In the genomic region with DNA sequence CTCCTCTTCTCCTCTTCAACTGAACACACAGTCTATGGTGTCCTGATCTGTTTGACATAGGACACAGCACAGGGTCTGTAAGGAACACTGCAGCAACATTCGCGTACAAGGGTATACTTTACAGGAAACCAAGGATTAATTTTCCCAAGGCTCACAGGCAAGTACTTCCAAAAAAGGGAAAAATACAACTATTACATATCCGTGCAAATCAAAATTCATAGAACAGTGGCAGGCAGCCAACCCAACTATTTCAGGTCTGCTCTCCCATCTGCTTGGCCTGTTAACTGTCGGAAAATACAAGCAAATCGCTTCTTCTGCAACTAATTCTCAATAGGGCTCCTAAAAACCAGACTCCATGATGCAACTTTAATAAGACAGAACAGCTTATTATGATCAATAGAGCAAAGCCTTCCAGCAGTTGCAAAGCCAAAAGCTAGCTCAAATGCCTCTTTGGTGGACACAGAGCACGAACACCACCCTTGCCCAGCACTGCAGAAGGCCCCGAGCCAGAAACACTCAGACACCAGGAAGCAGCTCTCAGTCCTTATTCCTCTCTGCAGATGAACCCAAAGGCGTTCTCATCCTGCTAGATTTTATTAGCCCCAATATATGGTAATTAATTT, we compare ENCODE assay signal across 11 cellular contexts.
A peak's percentile ranks its signal among the peaks of the same experiment; 100 is the strongest.
DNase-seq lines count a peak whose midpoint lies in the region; ATAC-seq, FAIRE-seq and TF ChIP-seq lines count a peak whose summit lies in the region.
"Had no signal": no experiment of that assay in that cellular context is flagged by ENCODE, and none has a peak within 500 bp of the region (broad histone marks: within the 10 kb centered on the region; RNA-seq: fewer than 3 reads in every experiment).

No MANE protein-coding gene starts in this region.

- H4K20me1 ChIP-seq in GM23338 (replicated peaks; ENCODE audit: insufficient read depth) = 0 out of 2 replicates have a peak, but pooled peaks cover 3% of the 10 kb centered on the region

- no peaks in the 10 kb centered on the region for H3K36me3 ChIP-seq in GM23338 (ENCODE audit: insufficient read depth)
- H3K36me3 ChIP-seq in adrenal gland (replicated peaks in 1 of 2) = no peaks in the 10 kb centered on the region
- no peaks in the 10 kb centered on the region for H3K36me3 ChIP-seq in left ventricle myocardium inferior

- intact Hi-C loops in adrenal gland (cut with DNase I) = no loop called here
- intact Hi-C loops in left ventricle myocardium inferior (cut with micrococcal nuclease) = no loop called here

- H3K36me3 Mint-ChIP-seq in GM23338 (ENCODE audit: low read depth) = peaks cover 3% of the 10 kb centered on the region; the same call in 1 of the 3 replicates
- H3K36me3 Mint-ChIP-seq: CD14-positive monocyte had no signal

- TF ChIP-seq CTCF in GM23338 (conservative IDR thresholded peaks at IDR 0.05; ENCODE audit: low read depth in 2 of 2) (no peak), adrenal gland (IDR thresholded peaks at IDR 0.05) (no peak), left ventricle myocardium inferior (IDR thresholded peaks at IDR 0.05; ENCODE audit: borderline replicate concordance) (no peak)

- peaks cover 66% of the 10 kb centered on the region for H3K4me1 Mint-ChIP-seq in GM23338

- H3K9me2 ChIP-seq in GM23338 (ENCODE audit: insufficient read depth) = 0 out of 2 replicates have a peak, but pooled peaks cover 4% of the 10 kb centered on the region

- H3K9me3 ChIP-seq in adrenal gland (replicated peaks in 1 of 3) = no peaks in the 10 kb centered on the region
- H3K9me3 ChIP-seq in left ventricle myocardium inferior (replicated peaks) = no peaks in the 10 kb centered on the region

- peak; percentile 26 for ATAC-seq in GM23338

- no peak overlapping the region for H3K4me3 Mint-ChIP-seq in GM23338
- H3K4me3 Mint-ChIP-seq: CD14-positive monocyte had no signal

- no peak for TF ChIP-seq POLR2A in adrenal gland (IDR thresholded peaks at IDR 0.05)

- DNase-seq in GM23338 (ENCODE audit: low spot score) (no peak), adrenal gland (peak in 5 of 7 donors; percentile 19 to 72 (median 30)), left ventricle myocardium inferior (no peak), putamen (ENCODE audit: low spot score) (peak; percentile 67), HTR-8/SVneo (ENCODE audit: insufficient read length, low spot score) (no peak), NOMO-1 treated with dmso at 0.1 percent for 144 hours (lab: John Stamatoyannopoulos, UW; ENCODE audit: unreplicated experiment) (no peak), GDM1 (lab: John Stamatoyannopoulos, UW) (no peak)
- no peak for DNase-seq in stimulated activated CD4-positive, alpha-beta T cell treated with anti-CD3 and anti-CD28 coated beads, Interleukin-2, amount 100 ng/mL, for 24 hours

- peak overlapping the region; percentile 77; the same call in 1 of the 2 replicates for H3K27ac Mint-ChIP-seq in GM23338
- H3K27ac Mint-ChIP-seq: CD14-positive monocyte had no signal

- H3F3A ChIP-seq in GM23338 (replicated peaks; ENCODE audit: low read depth) = no peaks in the 10 kb centered on the region

- H3K27me3 Mint-ChIP-seq in GM23338 (ENCODE audit: insufficient read depth, low read depth, poor library complexity) = peaks cover 6% of the 10 kb centered on the region

- H3K27ac ChIP-seq in GM23338 (ENCODE audit: low read depth) (no peak overlapping the region), adrenal gland (peak overlapping the region in 2 of 5 donors; percentile 10 to 19), left ventricle myocardium inferior (replicated peaks) (peak overlapping the region; percentile 73)

- H3K4me1 ChIP-seq in GM23338 (ENCODE audit: insufficient read depth) = peaks cover 58% of the 10 kb centered on the region
- H3K4me1 ChIP-seq in adrenal gland (replicated peaks in 1 of 2) = peaks cover 1 to 45% of the 10 kb centered on the region in 2 donors
- peaks cover 53% of the 10 kb centered on the region for H3K4me1 ChIP-seq in left ventricle myocardium inferior

- FAIRE-seq in HTR-8/SVneo (lab: Jason Lieb, UNC) = no peak
- FAIRE-seq: endometrium, GM18507 had no signal

- WGBS in adrenal gland, 4 donors = 51 to 68% (median 58%) methylated on average over 8 of the region's 8 CpGs

- no peak overlapping the region for H3K4me3 ChIP-seq in GM23338
- H3K4me3 ChIP-seq in adrenal gland = no peak overlapping the region
- H3K4me3 ChIP-seq in left ventricle myocardium inferior = peak overlapping the region; percentile 6

- H3K79me2 ChIP-seq in GM23338 (replicated peaks; ENCODE audit: insufficient read depth) = peaks cover 97% of the 10 kb centered on the region

- no peak overlapping the region for H3K4me2 ChIP-seq in GM23338

- no peak overlapping the region for H2AFZ ChIP-seq in GM23338

- H3K27me3 ChIP-seq in GM23338 (ENCODE audit: insufficient read depth) (no peaks in the 10 kb centered on the region), adrenal gland (no peaks in the 10 kb centered on the region), left ventricle myocardium inferior (ENCODE audit: low read depth) (no peaks in the 10 kb centered on the region)

- H3K9me3 Mint-ChIP-seq in GM23338 = no peaks in the 10 kb centered on the region

TF ChIP-seq in GM23338, 12 proteins besides CTCF, POLR2A, EP300 and RAD21 (continues in another document):
- TF ChIP-seq ZNF331 (CRISPR knock-in tag; IDR thresholded peaks at IDR 0.05; ENCODE audit: low read depth) (no peak), NANOG (IDR thresholded peaks at IDR 0.05; ENCODE audit: borderline replicate concordance) (no peak), ZNF462 (CRISPR knock-in tag; IDR thresholded peaks at IDR 0.05) (no peak), CREB1 (CRISPR knock-in tag; IDR thresholded peaks at IDR 0.05; ENCODE audit: low read depth) (no peak), EZH2phosphoT487 (IDR thresholded peaks at IDR 0.05; ENCODE audit: unreplicated experiment) (no peak), STAT1 (IDR thresholded peaks at IDR 0.05; ENCODE audit: unreplicated experiment) (no peak)
- TF ChIP-seq, protein P1, sequence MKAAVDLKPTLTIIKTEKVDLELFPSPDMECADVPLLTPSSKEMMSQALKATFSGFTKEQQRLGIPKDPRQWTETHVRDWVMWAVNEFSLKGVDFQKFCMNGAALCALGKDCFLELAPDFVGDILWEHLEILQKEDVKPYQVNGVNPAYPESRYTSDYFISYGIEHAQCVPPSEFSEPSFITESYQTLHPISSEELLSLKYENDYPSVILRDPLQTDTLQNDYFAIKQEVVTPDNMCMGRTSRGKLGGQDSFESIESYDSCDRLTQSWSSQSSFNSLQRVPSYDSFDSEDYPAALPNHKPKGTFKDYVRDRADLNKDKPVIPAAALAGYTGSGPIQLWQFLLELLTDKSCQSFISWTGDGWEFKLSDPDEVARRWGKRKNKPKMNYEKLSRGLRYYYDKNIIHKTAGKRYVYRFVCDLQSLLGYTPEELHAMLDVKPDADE (IDR thresholded peaks at IDR 0.05) = no peak

Comparison
In these comparisons a context has a peak if more than half of its experiments do, and no peak if none do; other contexts are left out.
1. DNase-seq: peak in adrenal gland (5 of 7) and putamen (single experiment); none in GM23338 (single experiment), left ventricle myocardium inferior (single experiment), HTR-8/SVneo (single experiment), NOMO-1 treated with dmso at 0.1 percent for 144 hours (single experiment), GDM1 (single experiment) and stimulated activated CD4-positive, alpha-beta T cell treated with anti-CD3 and anti-CD28 coated beads, Interleukin-2, amount 100 ng/mL, for 24 hours (0 of 2).